ENCODE assay signal across 14 cellular contexts in the genomic region with DNA sequence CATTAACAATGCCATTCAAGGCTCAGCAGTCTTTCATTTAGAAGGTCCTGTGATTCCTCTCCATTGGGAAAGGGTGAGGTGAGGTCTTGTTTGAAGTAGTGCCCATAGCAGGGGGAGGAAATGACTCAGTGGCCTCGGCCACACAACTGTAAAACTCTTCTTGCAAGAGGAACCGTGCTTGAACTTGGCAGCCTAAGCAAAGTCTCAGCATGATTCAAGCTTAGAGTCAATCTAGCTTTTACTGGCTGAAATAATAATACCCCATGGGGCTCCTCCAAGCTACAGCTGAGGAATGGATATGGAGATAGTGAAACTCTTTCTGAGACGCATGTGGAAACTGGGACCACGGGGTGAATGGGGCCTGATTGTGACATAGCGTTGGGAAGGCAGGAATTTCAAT.
DNase-seq lines count a peak whose midpoint lies in the region; ATAC-seq lines count a peak whose summit lies in the region.
"Had no signal": no experiment of that assay in that cellular context is flagged by ENCODE, and none has a peak within 500 bp of the region (broad histone marks: within the 10 kb centered on the region; RNA-seq: fewer than 3 reads in every experiment).

No MANE protein-coding gene starts in this region.

- DNase-seq in AG08395 (ENCODE audit: low spot score) (peak; percentile 3), M059J (ENCODE audit: low read depth) (peak; percentile 81), brain pericyte (ENCODE audit: low read depth, low spot score) (peak; percentile 79), kidney glomerular epithelial cell (lab: John Stamatoyannopoulos, UW) (peak; percentile 38), NCI-H2029 (lab: John Stamatoyannopoulos, UW) (no peak), DMS79 (lab: John Stamatoyannopoulos, UW) (no peak), activated gamma-delta T cell (lab: John Stamatoyannopoulos, UW) (no peak)
- DNase-seq: activated CD4-positive, CD25-positive, alpha-beta regulatory T cell; hypothalamus; NCI-H774; occipital lobe had no signal

- ATAC-seq in HG03432 (IDR thresholded peaks at IDR 0.05; ENCODE audit: unreplicated experiment), result no peak
- ATAC-seq: SK-N-SH treated with all-trans-retinoic acid at 6 μM for 48 hours; stimulated activated effector memory CD8-positive, alpha-beta T cell treated with anti-CD3 and anti-CD28 coated beads, Interleukin-12 subunit alpha, Interleukin-12 subunit beta, amount 100 ng/mL, for 72 hours had no signal

Comparison
In these comparisons a context has a peak if more than half of its experiments do, and no peak if none do; other contexts are left out.
1. DNase-seq: peak in AG08395 (single experiment), M059J (single experiment), brain pericyte (single experiment) and kidney glomerular epithelial cell (single experiment); none in NCI-H2029 (single experiment), DMS79 (single experiment) and activated gamma-delta T cell (single experiment).